In the genomic region with DNA sequence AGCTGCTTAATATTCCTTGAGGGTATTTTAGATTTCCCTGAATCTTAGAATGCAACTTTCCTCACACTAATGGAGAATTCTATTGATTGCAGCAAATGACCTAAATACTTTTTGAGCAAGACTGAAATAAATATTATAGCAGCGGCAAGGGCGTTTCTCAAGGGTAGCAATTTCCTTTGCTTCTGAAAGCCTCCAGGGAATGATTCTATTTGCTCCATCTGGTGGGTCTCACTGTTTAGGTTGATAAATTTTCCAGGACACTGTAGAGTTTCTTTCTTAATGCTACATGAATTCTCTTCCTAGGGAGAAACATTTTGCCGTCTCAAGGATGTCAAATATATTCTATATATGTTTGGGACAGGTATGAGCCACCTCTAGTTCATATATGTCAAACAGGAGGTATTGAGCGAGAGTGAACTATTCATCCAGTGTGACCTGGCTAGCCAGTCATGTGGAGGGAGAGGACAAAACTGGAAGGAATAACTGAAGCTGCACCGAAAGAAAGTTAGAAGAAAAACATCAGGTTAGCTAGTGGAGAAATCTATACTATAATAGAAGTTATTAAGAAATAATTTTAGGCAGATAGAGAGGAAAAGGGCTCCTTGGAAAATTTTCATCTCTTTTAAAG, we compare ENCODE assay signal across 22 cellular contexts. TPM values are rescaled to one million over a fixed set of nuclear protein-coding genes. Genes with fewer than 3 reads are reported as not detected.
DNase-seq lines count a peak whose midpoint lies in the region; ATAC-seq, FAIRE-seq and TF ChIP-seq lines count a peak whose summit lies in the region.
"Had no signal": no experiment of that assay in that cellular context is flagged by ENCODE, and none has a peak within 500 bp of the region (broad histone marks: within the 10 kb centered on the region; RNA-seq: fewer than 3 reads in every experiment).

No MANE protein-coding gene starts in this region.

- H3K36me3 Mint-ChIP-seq in GM23338 (ENCODE audit: low read depth) (no peaks in the 10 kb centered on the region), immature natural killer cell (no peaks in the 10 kb centered on the region)
- H3K36me3 Mint-ChIP-seq: CD14-positive monocyte; CD8-positive, alpha-beta memory T cell had no signal

- peaks cover 8% of the 10 kb centered on the region; the same call in 1 of the 2 replicates for H3K27me3 ChIP-seq in GM23338 (ENCODE audit: insufficient read depth)
- H3K27me3 ChIP-seq in pancreas = no peaks in the 10 kb centered on the region
- H3K27me3 ChIP-seq: BE2C; BLaER1 treated with 17β-estradiol and CSF1 and Interleukin-3, amounts not matched to agents 10 nM and 100 nM had no signal

- H3K4me1 Mint-ChIP-seq in GM23338 (peaks cover 35% of the 10 kb centered on the region), immature natural killer cell (no peaks in the 10 kb centered on the region)
- H3K4me1 Mint-ChIP-seq: CD14-positive monocyte; CD8-positive, alpha-beta memory T cell had no signal

- peak overlapping the region; percentile 60 for H3K4me2 ChIP-seq in GM23338
- H3K4me2 ChIP-seq: BLaER1 treated with 17β-estradiol and CSF1 and Interleukin-3, amounts not matched to agents 10 nM and 100 nM had no signal

- H3K9me2 ChIP-seq in GM23338 (ENCODE audit: insufficient read depth) = no peaks in the 10 kb centered on the region

- H3K4me3 Mint-ChIP-seq in GM23338 = no peak overlapping the region
- H3K4me3 Mint-ChIP-seq in immature natural killer cell = no peak overlapping the region
- H3K4me3 Mint-ChIP-seq: CD14-positive monocyte; CD4-positive, alpha-beta T cell; CD8-positive, alpha-beta memory T cell had no signal

- no peak for TF ChIP-seq CTCF in GM23338 (conservative IDR thresholded peaks at IDR 0.05; ENCODE audit: low read depth in 2 of 2)
- TF ChIP-seq CTCF in pancreas (IDR thresholded peaks at IDR 0.05) = no peak

- no peaks in the 10 kb centered on the region for H3F3A ChIP-seq in GM23338 (replicated peaks; ENCODE audit: low read depth)

- H4K20me1 ChIP-seq in GM23338 (replicated peaks; ENCODE audit: insufficient read depth) = no peaks in the 10 kb centered on the region
- H4K20me1 ChIP-seq: BLaER1 treated with 17β-estradiol and CSF1 and Interleukin-3, amounts not matched to agents 10 nM and 100 nM had no signal

- H3K27ac ChIP-seq in GM23338 (ENCODE audit: low read depth) (no peak overlapping the region), pancreas (peak overlapping the region in 1 of 4 donors; percentile 31)
- H3K27ac ChIP-seq: 22Rv1; BLaER1 treated with 17β-estradiol and CSF1 and Interleukin-3, amounts not matched to agents 10 nM and 100 nM had no signal

- no peak for FAIRE-seq in pancreas (lab: Jason Lieb, UNC)
- FAIRE-seq: A204.1, D721Med, G401.6, GM12892 had no signal

- H3K4me1 ChIP-seq in GM23338 (ENCODE audit: insufficient read depth) (peaks cover 35% of the 10 kb centered on the region), pancreas (peaks cover 0 to 7% (median 0%) of the 10 kb centered on the region in 3 donors)
- H3K4me1 ChIP-seq: BE2C; BLaER1 treated with 17β-estradiol and CSF1 and Interleukin-3, amounts not matched to agents 10 nM and 100 nM had no signal

- H3K9me3 Mint-ChIP-seq in GM23338 = no peaks in the 10 kb centered on the region
- no peaks in the 10 kb centered on the region for H3K9me3 Mint-ChIP-seq in immature natural killer cell
- H3K9me3 Mint-ChIP-seq: CD4-positive, alpha-beta T cell; H9 had no signal

- no peaks in the 10 kb centered on the region for H3K9me3 ChIP-seq in pancreas
- H3K9me3 ChIP-seq: BE2C; BLaER1 treated with 17β-estradiol and CSF1 and Interleukin-3, amounts not matched to agents 10 nM and 100 nM had no signal

- DNase-seq in DMS 273 (lab: John Stamatoyannopoulos, UW; ENCODE audit: unreplicated experiment) (peak; percentile 34), DMS 273 treated with DMSO at 0.1 percent for 48 hours (lab: John Stamatoyannopoulos, UW) (no peak), GM23338 (ENCODE audit: low spot score) (no peak), NCI-H69 (lab: John Stamatoyannopoulos, UW) (peak; percentile 16), pancreas (no peak), immature natural killer cell (no peak), putamen (ENCODE audit: low spot score) (no peak)
- DNase-seq: BE2C; CD4-positive, alpha-beta T cell; CD8-positive, alpha-beta memory T cell; DMS153; DND-41 had no signal

- H2AFZ ChIP-seq in GM23338 = peak overlapping the region; percentile 29; the same call in 1 of the 2 replicates

- ATAC-seq in GM23338 = no peak; the same call in 2 of the 3 replicates
- ATAC-seq in pancreas = peak; percentile 50 to 77 (median 64)
- ATAC-seq in HG03442 (IDR thresholded peaks at IDR 0.05; ENCODE audit: unreplicated experiment) = no peak
- ATAC-seq: HCT116 had no signal

- H3K27me3 Mint-ChIP-seq in GM23338 (ENCODE audit: insufficient read depth, low read depth, poor library complexity) (peaks cover 5% of the 10 kb centered on the region), immature natural killer cell (ENCODE audit: low read depth in 3 of 3) (peaks cover 0 to 4% (median 3%) of the 10 kb centered on the region in 3 donors)
- H3K27me3 Mint-ChIP-seq: CD8-positive, alpha-beta memory T cell had no signal

- no peaks in the 10 kb centered on the region for H3K36me3 ChIP-seq in GM23338 (ENCODE audit: insufficient read depth)
- no peaks in the 10 kb centered on the region for H3K36me3 ChIP-seq in pancreas
- H3K36me3 ChIP-seq: BE2C; BLaER1 treated with 17β-estradiol and CSF1 and Interleukin-3, amounts not matched to agents 10 nM and 100 nM had no signal

- intact Hi-C loops in pancreas (cut with DNase I) = no loop called here

- no peaks in the 10 kb centered on the region for H3K79me2 ChIP-seq in GM23338 (replicated peaks; ENCODE audit: insufficient read depth)

- no peak overlapping the region for H3K27ac Mint-ChIP-seq in GM23338
- no peak overlapping the region for H3K27ac Mint-ChIP-seq in immature natural killer cell
- H3K27ac Mint-ChIP-seq: CD4-positive, alpha-beta T cell; CD8-positive, alpha-beta memory T cell had no signal

- H3K4me3 ChIP-seq in GM23338 = no peak overlapping the region
- no peak overlapping the region for H3K4me3 ChIP-seq in pancreas
- H3K4me3 ChIP-seq: BLaER1 treated with 17β-estradiol and CSF1 and Interleukin-3, amounts not matched to agents 10 nM and 100 nM had no signal

- 33 to 34% methylated on average over 5 of the region's 5 CpGs for WGBS in pancreas, 2 donors

TF ChIP-seq in GM23338, 12 proteins besides CTCF, POLR2A, EP300 and RAD21 (continues in another document):
- TF ChIP-seq, protein P1, sequence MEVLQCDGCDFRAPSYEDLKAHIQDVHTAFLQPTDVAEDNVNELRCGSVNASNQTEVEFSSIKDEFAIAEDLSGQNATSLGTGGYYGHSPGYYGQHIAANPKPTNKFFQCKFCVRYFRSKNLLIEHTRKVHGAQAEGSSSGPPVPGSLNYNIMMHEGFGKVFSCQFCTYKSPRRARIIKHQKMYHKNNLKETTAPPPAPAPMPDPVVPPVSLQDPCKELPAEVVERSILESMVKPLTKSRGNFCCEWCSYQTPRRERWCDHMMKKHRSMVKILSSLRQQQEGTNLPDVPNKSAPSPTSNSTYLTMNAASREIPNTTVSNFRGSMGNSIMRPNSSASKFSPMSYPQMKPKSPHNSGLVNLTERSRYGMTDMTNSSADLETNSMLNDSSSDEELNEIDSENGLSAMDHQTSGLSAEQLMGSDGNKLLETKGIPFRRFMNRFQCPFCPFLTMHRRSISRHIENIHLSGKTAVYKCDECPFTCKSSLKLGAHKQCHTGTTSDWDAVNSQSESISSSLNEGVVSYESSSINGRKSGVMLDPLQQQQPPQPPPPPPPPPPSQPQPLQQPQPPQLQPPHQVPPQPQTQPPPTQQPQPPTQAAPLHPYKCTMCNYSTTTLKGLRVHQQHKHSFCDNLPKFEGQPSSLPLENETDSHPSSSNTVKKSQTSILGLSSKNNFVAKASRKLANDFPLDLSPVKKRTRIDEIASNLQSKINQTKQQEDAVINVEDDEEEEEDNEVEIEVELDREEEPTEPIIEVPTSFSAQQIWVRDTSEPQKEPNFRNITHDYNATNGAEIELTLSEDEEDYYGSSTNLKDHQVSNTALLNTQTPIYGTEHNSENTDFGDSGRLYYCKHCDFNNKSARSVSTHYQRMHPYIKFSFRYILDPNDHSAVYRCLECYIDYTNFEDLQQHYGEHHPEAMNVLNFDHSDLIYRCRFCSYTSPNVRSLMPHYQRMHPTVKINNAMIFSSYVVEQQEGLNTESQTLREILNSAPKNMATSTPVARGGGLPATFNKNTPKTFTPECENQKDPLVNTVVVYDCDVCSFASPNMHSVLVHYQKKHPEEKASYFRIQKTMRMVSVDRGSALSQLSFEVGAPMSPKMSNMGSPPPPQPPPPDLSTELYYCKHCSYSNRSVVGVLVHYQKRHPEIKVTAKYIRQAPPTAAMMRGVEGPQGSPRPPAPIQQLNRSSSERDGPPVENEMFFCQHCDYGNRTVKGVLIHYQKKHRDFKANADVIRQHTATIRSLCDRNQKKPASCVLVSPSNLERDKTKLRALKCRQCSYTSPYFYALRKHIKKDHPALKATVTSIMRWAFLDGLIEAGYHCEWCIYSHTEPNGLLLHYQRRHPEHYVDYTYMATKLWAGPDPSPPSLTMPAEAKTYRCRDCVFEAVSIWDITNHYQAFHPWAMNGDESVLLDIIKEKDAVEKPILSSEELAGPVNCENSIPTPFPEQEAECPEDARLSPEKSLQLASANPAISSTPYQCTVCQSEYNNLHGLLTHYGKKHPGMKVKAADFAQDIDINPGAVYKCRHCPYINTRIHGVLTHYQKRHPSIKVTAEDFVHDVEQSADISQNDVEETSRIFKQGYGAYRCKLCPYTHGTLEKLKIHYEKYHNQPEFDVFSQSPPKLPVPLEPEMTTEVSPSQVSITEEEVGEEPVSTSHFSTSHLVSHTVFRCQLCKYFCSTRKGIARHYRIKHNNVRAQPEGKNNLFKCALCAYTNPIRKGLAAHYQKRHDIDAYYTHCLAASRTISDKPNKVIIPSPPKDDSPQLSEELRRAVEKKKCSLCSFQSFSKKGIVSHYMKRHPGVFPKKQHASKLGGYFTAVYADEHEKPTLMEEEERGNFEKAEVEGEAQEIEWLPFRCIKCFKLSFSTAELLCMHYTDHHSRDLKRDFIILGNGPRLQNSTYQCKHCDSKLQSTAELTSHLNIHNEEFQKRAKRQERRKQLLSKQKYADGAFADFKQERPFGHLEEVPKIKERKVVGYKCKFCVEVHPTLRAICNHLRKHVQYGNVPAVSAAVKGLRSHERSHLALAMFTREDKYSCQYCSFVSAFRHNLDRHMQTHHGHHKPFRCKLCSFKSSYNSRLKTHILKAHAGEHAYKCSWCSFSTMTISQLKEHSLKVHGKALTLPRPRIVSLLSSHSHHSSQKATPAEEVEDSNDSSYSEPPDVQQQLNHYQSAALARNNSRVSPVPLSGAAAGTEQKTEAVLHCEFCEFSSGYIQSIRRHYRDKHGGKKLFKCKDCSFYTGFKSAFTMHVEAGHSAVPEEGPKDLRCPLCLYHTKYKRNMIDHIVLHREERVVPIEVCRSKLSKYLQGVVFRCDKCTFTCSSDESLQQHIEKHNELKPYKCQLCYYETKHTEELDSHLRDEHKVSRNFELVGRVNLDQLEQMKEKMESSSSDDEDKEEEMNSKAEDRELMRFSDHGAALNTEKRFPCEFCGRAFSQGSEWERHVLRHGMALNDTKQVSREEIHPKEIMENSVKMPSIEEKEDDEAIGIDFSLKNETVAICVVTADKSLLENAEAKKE (CRISPR knock-in tag; IDR thresholded peaks at IDR 0.05) = no peak

RNA-seq across cellular contexts. Expression of a gene that starts 57.9 kb away (rescaled TPM):
- 7.9 and 8.7 TPM in 2 replicates for total RNA-seq in GM23338 (2014; rRNA removed; shearing (Covaris generic))
- polyA plus RNA-seq in GM23338 (2016; fragmentation: Nextera tagmentation; extraction: Ambion mirVana) (0.47 and 0.99 TPM in 2 replicates), pancreas (1 to 10 TPM; 2.3 to 3.4 TPM), immature natural killer cell (not detected)
- total RNA-seq in pancreas = 1 to 10 TPM; 4.3 to 7.8 (median 6.6) TPM
- polyA plus RNA-seq: CD8-positive, alpha-beta memory T cell had no signal

Comparison
In these comparisons a context has a peak if more than half of its experiments do, and no peak if none do; other contexts are left out.
1. DNase-seq: peak in DMS 273 (single experiment) and NCI-H69 (single experiment); none in DMS 273 treated with DMSO at 0.1 percent for 48 hours (single experiment), GM23338 (single experiment), pancreas (0 of 6), immature natural killer cell (0 of 3) and putamen (single experiment).
2. ATAC-seq: peak in pancreas (4 of 4); none in GM23338 (single experiment) and HG03442 (single experiment).